Comparison of ENCODE assay signal across 6 cellular contexts in the genomic region with DNA sequence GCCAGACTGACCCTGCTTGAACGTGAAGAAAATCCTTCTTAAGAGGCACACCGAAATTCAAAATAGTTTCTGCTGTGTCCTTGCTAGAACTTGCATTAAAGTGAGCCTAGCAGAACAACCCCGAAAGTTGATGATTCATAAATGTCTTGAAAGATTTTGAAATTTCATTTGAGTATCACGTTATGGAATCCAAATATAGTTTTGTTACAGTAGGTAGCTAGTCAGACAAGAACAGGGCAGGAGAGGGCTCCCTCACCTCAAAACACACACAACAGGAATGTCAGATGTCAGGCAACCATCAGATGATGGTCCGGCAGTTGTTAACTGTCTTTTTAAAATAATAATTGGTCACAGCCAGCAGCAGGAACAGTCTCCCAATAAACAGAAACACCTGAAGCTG.
"Had no signal": no experiment of that assay in that cellular context is flagged by ENCODE, and none has a peak within 500 bp of the region (broad histone marks: within the 10 kb centered on the region; RNA-seq: fewer than 3 reads in every experiment).

No MANE protein-coding gene starts in this region.

- H2AFZ ChIP-seq: GM23338 had no signal

- H3K4me1 Mint-ChIP-seq: GM23338, H9, IgD-negative memory B cell had no signal

- ATAC-seq: GM23338, HepG2 had no signal

- H3K27me3 Mint-ChIP-seq: IgD-negative memory B cell had no signal

- H3K4me2 ChIP-seq: GM23338 had no signal

- DNase-seq: H9, HCEC 1CT had no signal

- H3K27ac ChIP-seq: HL-60 had no signal

- H3K36me3 Mint-ChIP-seq: IgD-negative memory B cell had no signal

- H3K4me3 ChIP-seq: GM23338 had no signal

- H3K27ac Mint-ChIP-seq: GM23338, H9, IgD-negative memory B cell had no signal

- H3K9me3 Mint-ChIP-seq: H9 had no signal

- H3K4me3 Mint-ChIP-seq: GM23338, H9, IgD-negative memory B cell had no signal
